1 cellular context compared by ENCODE assay signal in the genomic region with DNA sequence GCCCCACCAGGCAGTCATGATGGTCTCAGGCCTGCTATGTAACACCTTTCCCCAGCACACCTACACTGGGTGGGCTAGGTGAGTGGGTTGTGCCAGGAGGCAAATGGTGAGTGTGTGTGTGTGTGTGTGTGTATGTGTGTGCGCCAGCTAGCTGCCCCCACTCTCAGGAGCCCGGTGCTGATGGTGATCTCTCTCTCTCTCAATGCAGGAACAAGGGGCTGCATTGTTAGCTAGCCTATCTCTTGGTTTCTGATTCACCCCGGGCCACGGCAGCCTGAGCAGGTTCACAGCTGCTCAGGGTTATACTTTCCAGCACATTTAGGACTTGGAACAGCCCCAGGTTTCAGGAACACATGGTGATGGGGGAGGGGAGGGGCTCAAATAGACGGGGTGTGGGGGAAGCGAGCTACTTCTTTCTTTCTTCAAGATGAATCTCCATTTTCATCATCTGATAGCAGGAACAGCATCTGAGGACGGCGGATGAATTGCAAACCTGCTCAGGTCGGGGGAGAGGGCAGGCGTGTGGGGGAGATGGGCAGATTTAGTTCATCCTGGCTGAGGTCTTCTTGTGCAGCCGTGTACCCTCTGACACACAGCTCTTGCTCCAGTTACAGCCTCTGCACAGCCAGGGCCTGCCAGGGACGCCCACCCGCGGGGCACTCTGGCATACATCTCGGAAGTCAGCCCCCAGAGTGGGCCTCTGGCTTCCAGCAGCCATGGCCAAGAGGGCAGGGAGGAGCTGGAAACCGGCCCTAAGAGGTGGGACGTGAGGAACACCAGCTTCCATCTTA.
TF ChIP-seq lines count a peak whose summit lies in the region.

No MANE protein-coding gene starts in this region.

TF ChIP-seq in HepG2, 621 proteins besides CTCF, POLR2A, EP300 and RAD21:
- peak; percentile 34; the same call in 1 of the 2 replicates for TF ChIP-seq ZMYM3 (CRISPR knock-in tag; IDR thresholded peaks at IDR 0.05)
- TF ChIP-seq PAF1 (CRISPR knock-in tag; IDR thresholded peaks at IDR 0.05), result no peak
- no peak for TF ChIP-seq SMAD1 (CRISPR knock-in tag; IDR thresholded peaks at IDR 0.05; ENCODE audit: borderline replicate concordance, low read depth)
- TF ChIP-seq CBX1 (IDR thresholded peaks at IDR 0.05; ENCODE audit: low read depth), result no peak
- TF ChIP-seq SRSF4 (IDR thresholded peaks at IDR 0.05; ENCODE audit: low read depth, low read length, poor library complexity, severe bottlenecking), result no peak
- TF ChIP-seq ZNF234 (CRISPR knock-in tag; conservative IDR thresholded peaks at IDR 0.05), result no peak
- TF ChIP-seq, protein P1, sequence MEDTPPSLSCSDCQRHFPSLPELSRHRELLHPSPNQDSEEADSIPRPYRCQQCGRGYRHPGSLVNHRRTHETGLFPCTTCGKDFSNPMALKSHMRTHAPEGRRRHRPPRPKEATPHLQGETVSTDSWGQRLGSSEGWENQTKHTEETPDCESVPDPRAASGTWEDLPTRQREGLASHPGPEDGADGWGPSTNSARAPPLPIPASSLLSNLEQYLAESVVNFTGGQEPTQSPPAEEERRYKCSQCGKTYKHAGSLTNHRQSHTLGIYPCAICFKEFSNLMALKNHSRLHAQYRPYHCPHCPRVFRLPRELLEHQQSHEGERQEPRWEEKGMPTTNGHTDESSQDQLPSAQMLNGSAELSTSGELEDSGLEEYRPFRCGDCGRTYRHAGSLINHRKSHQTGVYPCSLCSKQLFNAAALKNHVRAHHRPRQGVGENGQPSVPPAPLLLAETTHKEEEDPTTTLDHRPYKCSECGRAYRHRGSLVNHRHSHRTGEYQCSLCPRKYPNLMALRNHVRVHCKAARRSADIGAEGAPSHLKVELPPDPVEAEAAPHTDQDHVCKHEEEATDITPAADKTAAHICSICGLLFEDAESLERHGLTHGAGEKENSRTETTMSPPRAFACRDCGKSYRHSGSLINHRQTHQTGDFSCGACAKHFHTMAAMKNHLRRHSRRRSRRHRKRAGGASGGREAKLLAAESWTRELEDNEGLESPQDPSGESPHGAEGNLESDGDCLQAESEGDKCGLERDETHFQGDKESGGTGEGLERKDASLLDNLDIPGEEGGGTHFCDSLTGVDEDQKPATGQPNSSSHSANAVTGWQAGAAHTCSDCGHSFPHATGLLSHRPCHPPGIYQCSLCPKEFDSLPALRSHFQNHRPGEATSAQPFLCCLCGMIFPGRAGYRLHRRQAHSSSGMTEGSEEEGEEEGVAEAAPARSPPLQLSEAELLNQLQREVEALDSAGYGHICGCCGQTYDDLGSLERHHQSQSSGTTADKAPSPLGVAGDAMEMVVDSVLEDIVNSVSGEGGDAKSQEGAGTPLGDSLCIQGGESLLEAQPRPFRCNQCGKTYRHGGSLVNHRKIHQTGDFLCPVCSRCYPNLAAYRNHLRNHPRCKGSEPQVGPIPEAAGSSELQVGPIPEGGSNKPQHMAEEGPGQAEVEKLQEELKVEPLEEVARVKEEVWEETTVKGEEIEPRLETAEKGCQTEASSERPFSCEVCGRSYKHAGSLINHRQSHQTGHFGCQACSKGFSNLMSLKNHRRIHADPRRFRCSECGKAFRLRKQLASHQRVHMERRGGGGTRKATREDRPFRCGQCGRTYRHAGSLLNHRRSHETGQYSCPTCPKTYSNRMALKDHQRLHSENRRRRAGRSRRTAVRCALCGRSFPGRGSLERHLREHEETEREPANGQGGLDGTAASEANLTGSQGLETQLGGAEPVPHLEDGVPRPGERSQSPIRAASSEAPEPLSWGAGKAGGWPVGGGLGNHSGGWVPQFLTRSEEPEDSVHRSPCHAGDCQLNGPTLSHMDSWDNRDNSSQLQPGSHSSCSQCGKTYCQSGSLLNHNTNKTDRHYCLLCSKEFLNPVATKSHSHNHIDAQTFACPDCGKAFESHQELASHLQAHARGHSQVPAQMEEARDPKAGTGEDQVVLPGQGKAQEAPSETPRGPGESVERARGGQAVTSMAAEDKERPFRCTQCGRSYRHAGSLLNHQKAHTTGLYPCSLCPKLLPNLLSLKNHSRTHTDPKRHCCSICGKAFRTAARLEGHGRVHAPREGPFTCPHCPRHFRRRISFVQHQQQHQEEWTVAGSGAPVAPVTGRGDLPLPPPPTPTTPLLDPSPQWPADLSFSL (CRISPR knock-in tag; IDR thresholded peaks at IDR 0.05), result peak; percentile 52; the same call in 1 of the 2 replicates
- no peak for TF ChIP-seq AHR (CRISPR knock-in tag; IDR thresholded peaks at IDR 0.05)
- TF ChIP-seq, protein P2, sequence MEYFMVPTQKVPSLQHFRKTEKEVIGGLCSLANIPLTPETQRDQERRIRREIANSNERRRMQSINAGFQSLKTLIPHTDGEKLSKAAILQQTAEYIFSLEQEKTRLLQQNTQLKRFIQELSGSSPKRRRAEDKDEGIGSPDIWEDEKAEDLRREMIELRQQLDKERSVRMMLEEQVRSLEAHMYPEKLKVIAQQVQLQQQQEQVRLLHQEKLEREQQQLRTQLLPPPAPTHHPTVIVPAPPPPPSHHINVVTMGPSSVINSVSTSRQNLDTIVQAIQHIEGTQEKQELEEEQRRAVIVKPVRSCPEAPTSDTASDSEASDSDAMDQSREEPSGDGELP (IDR thresholded peaks at IDR 0.05; ENCODE audit: borderline replicate concordance, low read depth), result peak; percentile 45; the same call in 1 of the 2 replicates
- 0 out of 2 replicates have a peak, but pooled peaks have one; percentile 21 for TF ChIP-seq MAZ (IDR thresholded peaks at IDR 0.05; ENCODE audit: borderline replicate concordance, low read depth, low read length)
- no peak for TF ChIP-seq MAZ (CRISPR knock-in tag; IDR thresholded peaks at IDR 0.05; ENCODE audit: low read depth)
- TF ChIP-seq SALL1 (CRISPR knock-in tag; IDR thresholded peaks at IDR 0.05), result 0 out of 2 replicates have a peak, but pooled peaks have one; percentile 27
- TF ChIP-seq NRL (CRISPR knock-in tag; IDR thresholded peaks at IDR 0.05; ENCODE audit: borderline replicate concordance), result no peak
- TF ChIP-seq, protein P3, sequence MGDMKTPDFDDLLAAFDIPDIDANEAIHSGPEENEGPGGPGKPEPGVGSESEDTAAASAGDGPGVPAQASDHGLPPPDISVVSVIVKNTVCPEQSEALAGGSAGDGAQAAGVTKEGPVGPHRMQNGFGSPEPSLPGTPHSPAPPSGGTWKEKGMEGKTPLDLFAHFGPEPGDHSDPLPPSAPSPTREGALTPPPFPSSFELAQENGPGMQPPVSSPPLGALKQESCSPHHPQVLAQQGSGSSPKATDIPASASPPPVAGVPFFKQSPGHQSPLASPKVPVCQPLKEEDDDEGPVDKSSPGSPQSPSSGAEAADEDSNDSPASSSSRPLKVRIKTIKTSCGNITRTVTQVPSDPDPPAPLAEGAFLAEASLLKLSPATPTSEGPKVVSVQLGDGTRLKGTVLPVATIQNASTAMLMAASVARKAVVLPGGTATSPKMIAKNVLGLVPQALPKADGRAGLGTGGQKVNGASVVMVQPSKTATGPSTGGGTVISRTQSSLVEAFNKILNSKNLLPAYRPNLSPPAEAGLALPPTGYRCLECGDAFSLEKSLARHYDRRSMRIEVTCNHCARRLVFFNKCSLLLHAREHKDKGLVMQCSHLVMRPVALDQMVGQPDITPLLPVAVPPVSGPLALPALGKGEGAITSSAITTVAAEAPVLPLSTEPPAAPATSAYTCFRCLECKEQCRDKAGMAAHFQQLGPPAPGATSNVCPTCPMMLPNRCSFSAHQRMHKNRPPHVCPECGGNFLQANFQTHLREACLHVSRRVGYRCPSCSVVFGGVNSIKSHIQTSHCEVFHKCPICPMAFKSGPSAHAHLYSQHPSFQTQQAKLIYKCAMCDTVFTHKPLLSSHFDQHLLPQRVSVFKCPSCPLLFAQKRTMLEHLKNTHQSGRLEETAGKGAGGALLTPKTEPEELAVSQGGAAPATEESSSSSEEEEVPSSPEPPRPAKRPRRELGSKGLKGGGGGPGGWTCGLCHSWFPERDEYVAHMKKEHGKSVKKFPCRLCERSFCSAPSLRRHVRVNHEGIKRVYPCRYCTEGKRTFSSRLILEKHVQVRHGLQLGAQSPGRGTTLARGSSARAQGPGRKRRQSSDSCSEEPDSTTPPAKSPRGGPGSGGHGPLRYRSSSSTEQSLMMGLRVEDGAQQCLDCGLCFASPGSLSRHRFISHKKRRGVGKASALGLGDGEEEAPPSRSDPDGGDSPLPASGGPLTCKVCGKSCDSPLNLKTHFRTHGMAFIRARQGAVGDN (CRISPR knock-in tag; IDR thresholded peaks at IDR 0.05), result peak; percentile 32; the same call in 1 of the 2 replicates
- TF ChIP-seq PHF21A (CRISPR knock-in tag; IDR thresholded peaks at IDR 0.05), result 0 out of 2 replicates have a peak, but pooled peaks have one; percentile 32
- TF ChIP-seq, protein P4, sequence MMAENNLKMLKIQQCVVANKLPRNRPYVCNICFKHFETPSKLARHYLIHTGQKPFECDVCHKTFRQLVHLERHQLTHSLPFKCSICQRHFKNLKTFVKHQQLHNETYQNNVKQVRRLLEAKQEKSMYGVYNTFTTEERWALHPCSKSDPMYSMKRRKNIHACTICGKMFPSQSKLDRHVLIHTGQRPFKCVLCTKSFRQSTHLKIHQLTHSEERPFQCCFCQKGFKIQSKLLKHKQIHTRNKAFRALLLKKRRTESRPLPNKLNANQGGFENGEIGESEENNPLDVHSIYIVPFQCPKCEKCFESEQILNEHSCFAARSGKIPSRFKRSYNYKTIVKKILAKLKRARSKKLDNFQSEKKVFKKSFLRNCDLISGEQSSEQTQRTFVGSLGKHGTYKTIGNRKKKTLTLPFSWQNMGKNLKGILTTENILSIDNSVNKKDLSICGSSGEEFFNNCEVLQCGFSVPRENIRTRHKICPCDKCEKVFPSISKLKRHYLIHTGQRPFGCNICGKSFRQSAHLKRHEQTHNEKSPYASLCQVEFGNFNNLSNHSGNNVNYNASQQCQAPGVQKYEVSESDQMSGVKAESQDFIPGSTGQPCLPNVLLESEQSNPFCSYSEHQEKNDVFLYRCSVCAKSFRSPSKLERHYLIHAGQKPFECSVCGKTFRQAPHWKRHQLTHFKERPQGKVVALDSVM (CRISPR knock-in tag; IDR thresholded peaks at IDR 0.05), result no peak
- peak; percentile 97 for TF ChIP-seq ZNF441 (CRISPR knock-in tag; IDR thresholded peaks at IDR 0.05; ENCODE audit: borderline replicate concordance)
- TF ChIP-seq XRCC5 (optimal IDR thresholded peaks at IDR 0.05; ENCODE audit: low read length), result peak; percentile 62
- no peak for TF ChIP-seq THAP11 (CRISPR knock-in tag; IDR thresholded peaks at IDR 0.05)
